In genomic region chrX:662126-662525, GRCh38 we compare ENCODE assay signal across 33 cellular contexts. TPM values are rescaled to one million over a fixed set of nuclear protein-coding genes. Genes with fewer than 3 reads are reported as not detected.
"Had no signal": no experiment of that assay in that cellular context is flagged by ENCODE, and none has a peak within 500 bp of the region (broad histone marks: within the 10 kb centered on the region; RNA-seq: fewer than 3 reads in every experiment).

No MANE protein-coding gene starts in this region.

- H3K36me3 ChIP-seq: brain microvascular endothelial cell, gastrocnemius medialis, right lobe of liver, stomach, thyroid gland, upper lobe of left lung, vagina had no signal

- H3K4me2 ChIP-seq: hepatocyte had no signal

- H3K4me1 ChIP-seq: gastrocnemius medialis, right lobe of liver, stomach, thyroid gland, upper lobe of left lung, vagina had no signal

- H3K4me3 ChIP-seq: gastrocnemius medialis, hepatocyte, right lobe of liver, stomach, thyroid gland, upper lobe of left lung, vagina had no signal

- H3K27ac ChIP-seq: brain microvascular endothelial cell, gastrocnemius medialis, hepatocyte, right lobe of liver, stomach, thyroid gland, upper lobe of left lung, vagina had no signal

- FAIRE-seq: astrocyte, keratinocyte had no signal

- H3K27me3 ChIP-seq: brain microvascular endothelial cell, gastrocnemius medialis, hepatocyte, right lobe of liver, stomach, thyroid gland, upper lobe of left lung, vagina had no signal

- ATAC-seq: effector memory CD8-positive, alpha-beta T cell; gastrocnemius medialis; left cardiac atrium; naive thymus-derived CD4-positive, alpha-beta T cell; right lobe of liver; stimulated activated memory B cell treated with anti-CD40 and anti-IgM and Interleukin-4, amounts not matched to agents 10 μg/mL and 1 μg/mL and 100 μg/mL, for 72 hours; T-helper 17 cell; WTC11 had no signal

- H3K9me3 ChIP-seq: gastrocnemius medialis, right lobe of liver, thyroid gland, upper lobe of left lung, vagina had no signal

- DNase-seq: activated CD4-positive, alpha-beta memory T cell treated with anti-CD3 and anti-CD28 coated beads, Interleukin-2, amount 10 ng/mL, durations not matched to agents 7 days and 5 days; activated CD4-positive, alpha-beta T cell treated with anti-CD3 and anti-CD28 coated beads for 1 hour; activated CD4-positive, alpha-beta T cell treated with anti-CD3 and anti-CD28 coated beads, Interleukin-2, amount 10 ng/mL, durations not matched to agents 7 days and 5 days; activated CD8-positive, alpha-beta memory T cell treated with anti-CD3 and anti-CD28 coated beads, Interleukin-2, amount 50 U/mL, for 48 hours; activated gamma-delta T cell; activated naive CD4-positive, alpha-beta T cell treated with anti-CD3 and anti-CD28 coated beads, Interleukin-2, amount 50 U/mL, for 16 hours; activated T-cell treated with anti-CD3 and anti-CD28 coated beads, Interleukin-2, amount 50 U/mL, for 24 hours; amniotic stem cell; brain microvascular endothelial cell; cortex of kidney; effector memory CD8-positive, alpha-beta T cell; erythroblast; gastrocnemius medialis; left cardiac atrium; midbrain; naive thymus-derived CD4-positive, alpha-beta T cell; occipital lobe; right lobe of liver; small intestine; stimulated activated CD4-positive, alpha-beta T cell treated with anti-CD3 and anti-CD28 coated beads, Interleukin-1b, Interleukin-23, amount 100 ng/mL, for 48 hours; stimulated activated CD4-positive, alpha-beta T cell treated with anti-CD3 and anti-CD28 coated beads, Interleukin-4, amount 100 ng/mL, for 4 hours; stimulated activated CD8-positive, alpha-beta memory T cell treated with anti-CD3 and anti-CD28 coated beads, Interleukin-4, amount 100 ng/mL, for 48 hours; stomach; T-helper 17 cell; T1000; thyroid gland; upper lobe of left lung had no signal

- H2AFZ ChIP-seq: hepatocyte had no signal

RNA-seq across cellular contexts. Expression of gene SHOX, which starts 31.5 kb away (rescaled TPM):
- polyA plus RNA-seq: hepatocyte; keratinocyte; naive thymus-derived CD4-positive, alpha-beta T cell; stomach had no signal
